Comparison of ENCODE assay signal across 8 cellular contexts in genomic region chr22:35835998-35836691, GRCh38.
DNase-seq lines count a peak whose midpoint lies in the region; ATAC-seq and TF ChIP-seq lines count a peak whose summit lies in the region.

No MANE protein-coding gene starts in this region.

- no peak overlapping the region for H3K4me3 Mint-ChIP-seq in activated CD8-positive, alpha-beta T cell treated with anti-CD3 and anti-CD28 coated beads for 36 hours

- intact Hi-C loops in activated CD8-positive, alpha-beta T cell treated with anti-CD3 and anti-CD28 coated beads for 36 hours (cut with micrococcal nuclease): no loop called here

- ATAC-seq in HG02798 (IDR thresholded peaks at IDR 0.05; ENCODE audit: poor library complexity, unreplicated experiment): no peak
- no peak for ATAC-seq in activated CD8-positive, alpha-beta T cell treated with anti-CD3 and anti-CD28 coated beads for 36 hours

- WGBS in esophagus, 2 donors: 9 to 12% methylated on average over 6 of the region's 6 CpGs

- H3K9me3 ChIP-seq in HUES48 (ENCODE audit: control insufficient read depth, insufficient read depth, low read length) (no peaks in the 10 kb centered on the region), esophagus (ENCODE audit: control insufficient read depth in 2 of 2, insufficient read depth in 1 of 2, low read depth in 1 of 2, low read length in 1 of 2) (no peaks in the 10 kb centered on the region), mucosa of rectum (ENCODE audit: control insufficient read depth in 2 of 2, low read length in 2 of 2) (no peaks in the 10 kb centered on the region)

- no peak for TF ChIP-seq CTCF in AG09309 (IDR thresholded peaks at IDR 0.05; ENCODE audit: control insufficient read depth, insufficient read depth, low read depth, low read length, missing control alignments)
- TF ChIP-seq CTCF in activated CD8-positive, alpha-beta T cell treated with anti-CD3 and anti-CD28 coated beads for 36 hours (IDR thresholded peaks at IDR 0.05): no peak

- no peak overlapping the region for H3K27ac Mint-ChIP-seq in activated CD8-positive, alpha-beta T cell treated with anti-CD3 and anti-CD28 coated beads for 36 hours

- H3K27me3 ChIP-seq in HUES48 (ENCODE audit: control insufficient read depth, insufficient read depth, low read length): no peaks in the 10 kb centered on the region
- no peaks in the 10 kb centered on the region for H3K27me3 ChIP-seq in esophagus (ENCODE audit: control insufficient read depth in 1 of 2, insufficient read depth in 2 of 2, low read length in 2 of 2)
- no peaks in the 10 kb centered on the region for H3K27me3 ChIP-seq in mucosa of rectum (ENCODE audit: control insufficient read depth in 2 of 2, insufficient read depth in 2 of 2, low read length in 2 of 2)

- H3K36me3 Mint-ChIP-seq in activated CD8-positive, alpha-beta T cell treated with anti-CD3 and anti-CD28 coated beads for 36 hours (ENCODE audit: low read depth): no peaks in the 10 kb centered on the region

- H3K4me3 ChIP-seq in AG09309 (ENCODE audit: control insufficient read depth, low read depth, low read length) (peak overlapping the region; percentile 56), HUES48 (ENCODE audit: low read depth, low read length) (peak overlapping the region; percentile 65), esophagus (ENCODE audit: low read depth in 1 of 2, low read length in 2 of 2) (peak overlapping the region in 1 of 2 donors; percentile 41), mucosa of rectum (ENCODE audit: low read length in 2 of 2) (peak overlapping the region; percentile 67 to 69)

- CTCF ChIA-PET in activated CD8-positive, alpha-beta T cell treated with anti-CD3 and anti-CD28 coated beads for 36 hours (lab: Charles Lee): interaction anchor here (1.9 kb wide), 1 partner anchor 229 kb away, joined by 4 read pairs; no protein-coding TSS in a partner anchor

- POLR2A ChIA-PET in activated CD8-positive, alpha-beta T cell treated with anti-CD3 and anti-CD28 coated beads for 36 hours (lab: Charles Lee): no interaction called here

- DNase-seq in AG09309 (ENCODE audit: low read depth) (peak; percentile 83), RPMI7951 (ENCODE audit: low read depth) (peak; percentile 93)
- DNase-seq in central memory CD4-positive, alpha-beta T cell: no peak
- DNase-seq in activated CD8-positive, alpha-beta T cell treated with anti-CD3 and anti-CD28 coated beads for 36 hours: no peak

- peak overlapping the region; percentile 76 for H3K9ac ChIP-seq in HUES48 (ENCODE audit: low read depth, low read length)
- H3K9ac ChIP-seq in mucosa of rectum (ENCODE audit: low read depth in 1 of 2, low read length in 2 of 2): peak overlapping the region; percentile 34 to 68

- peaks cover 48% of the 10 kb centered on the region for H3K4me1 ChIP-seq in HUES48 (ENCODE audit: control insufficient read depth, insufficient read depth, low read length)
- H3K4me1 ChIP-seq in esophagus (ENCODE audit: control insufficient read depth in 2 of 2, insufficient read depth in 2 of 2, low read length in 1 of 2): no peaks in the 10 kb centered on the region
- peaks cover 2 to 38% of the 10 kb centered on the region in 2 donors for H3K4me1 ChIP-seq in mucosa of rectum (ENCODE audit: control insufficient read depth in 2 of 2, insufficient read depth in 2 of 2, low read length in 2 of 2)

- H3K4me1 Mint-ChIP-seq in activated CD8-positive, alpha-beta T cell treated with anti-CD3 and anti-CD28 coated beads for 36 hours (ENCODE audit: low read depth): peaks cover 19% of the 10 kb centered on the region

- H3K27me3 Mint-ChIP-seq in activated CD8-positive, alpha-beta T cell treated with anti-CD3 and anti-CD28 coated beads for 36 hours: peaks cover 14% of the 10 kb centered on the region

- no peaks in the 10 kb centered on the region for H3K9me3 Mint-ChIP-seq in activated CD8-positive, alpha-beta T cell treated with anti-CD3 and anti-CD28 coated beads for 36 hours

- H3K27ac ChIP-seq in HUES48 (ENCODE audit: low read depth, low read length) (peak overlapping the region; percentile 89), esophagus (ENCODE audit: low read depth in 2 of 2, low read length in 1 of 2) (peak overlapping the region; percentile 74 to 85), mucosa of rectum (ENCODE audit: low read depth in 2 of 2, low read length in 2 of 2) (peak overlapping the region; percentile 69)

- H3K36me3 ChIP-seq in HUES48 (ENCODE audit: control insufficient read depth, insufficient read depth, low read length) (no peaks in the 10 kb centered on the region), esophagus (ENCODE audit: control insufficient read depth in 2 of 2, insufficient read depth in 2 of 2, low read length in 1 of 2) (no peaks in the 10 kb centered on the region), mucosa of rectum (ENCODE audit: control insufficient read depth in 2 of 2, insufficient read depth in 2 of 2, low read length in 2 of 2) (no peaks in the 10 kb centered on the region)

Comparison
In these comparisons a context has a peak if more than half of its experiments do, and no peak if none do; other contexts are left out.
1. DNase-seq: peak in AG09309 (single experiment) and RPMI7951 (single experiment); none in central memory CD4-positive, alpha-beta T cell (single experiment) and activated CD8-positive, alpha-beta T cell treated with anti-CD3 and anti-CD28 coated beads for 36 hours (single experiment).
2. Peak in every context shown above with its lines, with median percentiles within 50 percentile points of each other: H3K27ac ChIP-seq.